18 cellular contexts compared by ENCODE assay signal in the genomic region with DNA sequence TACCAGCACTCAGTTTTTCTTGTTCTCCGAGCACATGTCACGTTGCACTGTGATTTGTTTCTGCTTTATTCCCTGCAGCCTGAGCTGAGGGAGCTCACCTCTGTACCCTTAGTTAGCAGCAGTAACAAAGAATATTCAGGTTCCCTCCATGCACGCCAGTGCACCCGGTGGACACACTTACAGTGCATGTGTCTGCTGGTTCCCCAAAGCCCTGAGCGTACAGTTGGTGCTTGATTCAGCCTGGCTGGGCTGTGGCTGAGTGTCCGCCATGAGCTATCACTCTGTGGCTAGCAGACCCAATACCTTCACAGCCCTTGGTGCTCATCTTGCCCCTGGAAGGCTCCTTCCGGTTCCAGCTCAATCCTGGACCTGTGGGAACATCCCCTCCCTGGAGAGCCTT.
DNase-seq lines count a peak whose midpoint lies in the region; ATAC-seq and TF ChIP-seq lines count a peak whose summit lies in the region.
"Had no signal": no experiment of that assay in that cellular context is flagged by ENCODE, and none has a peak within 500 bp of the region (broad histone marks: within the 10 kb centered on the region; RNA-seq: fewer than 3 reads in every experiment).

No MANE protein-coding gene starts in this region.

- no peaks in the 10 kb centered on the region for H3K79me2 ChIP-seq in KMS-11 (ENCODE audit: insufficient read depth, low read depth)

- H3K9me3 Mint-ChIP-seq in activated naive CD8-positive, alpha-beta T cell treated with anti-CD3 and anti-CD28 coated beads, Interleukin-2, amount 10 ng/mL, durations not matched to agents 7 days and 5 days, result no peaks in the 10 kb centered on the region
- H3K9me3 Mint-ChIP-seq in activated naive CD8-positive, alpha-beta T cell treated with anti-CD3 and anti-CD28 coated beads for 36 hours, result no peaks in the 10 kb centered on the region
- H3K9me3 Mint-ChIP-seq in stimulated activated effector memory CD8-positive, alpha-beta T cell treated with anti-CD3 and anti-CD28 coated beads, Interleukin-12 subunit alpha, Interleukin-12 subunit beta, amount 100 ng/mL, for 72 hours, result no peaks in the 10 kb centered on the region
- H3K9me3 Mint-ChIP-seq: activated naive CD4-positive, alpha-beta T cell treated with anti-CD3 and anti-CD28 coated beads, Interleukin-2, amount 10 ng/mL, durations not matched to agents 7 days and 5 days; central memory CD8-positive, alpha-beta T cell had no signal

- H3K27ac Mint-ChIP-seq in activated naive CD8-positive, alpha-beta T cell treated with anti-CD3 and anti-CD28 coated beads, Interleukin-2, amount 10 ng/mL, durations not matched to agents 7 days and 5 days, result peak overlapping the region; percentile 32
- H3K27ac Mint-ChIP-seq in activated naive CD8-positive, alpha-beta T cell treated with anti-CD3 and anti-CD28 coated beads for 36 hours, result no peak overlapping the region
- H3K27ac Mint-ChIP-seq in stimulated activated effector memory CD8-positive, alpha-beta T cell treated with anti-CD3 and anti-CD28 coated beads, Interleukin-12 subunit alpha, Interleukin-12 subunit beta, amount 100 ng/mL, for 72 hours, result peak overlapping the region; percentile 51
- H3K27ac Mint-ChIP-seq: activated naive CD4-positive, alpha-beta T cell treated with anti-CD3 and anti-CD28 coated beads, Interleukin-2, amount 10 ng/mL, durations not matched to agents 7 days and 5 days had no signal

- peaks cover 59% of the 10 kb centered on the region for H3K4me1 ChIP-seq in KMS-11 (ENCODE audit: low read depth, poor library complexity, severe bottlenecking)

- TF ChIP-seq CTCF in KMS-11 (conservative IDR thresholded peaks at IDR 0.05; ENCODE audit: low read depth, low read length), result no peak

- no peaks in the 10 kb centered on the region for H3K27me3 Mint-ChIP-seq in activated naive CD8-positive, alpha-beta T cell treated with anti-CD3 and anti-CD28 coated beads, Interleukin-2, amount 10 ng/mL, durations not matched to agents 7 days and 5 days
- no peaks in the 10 kb centered on the region for H3K27me3 Mint-ChIP-seq in activated naive CD8-positive, alpha-beta T cell treated with anti-CD3 and anti-CD28 coated beads for 36 hours
- H3K27me3 Mint-ChIP-seq: central memory CD8-positive, alpha-beta T cell had no signal

- no peaks in the 10 kb centered on the region for H3K27me3 ChIP-seq in KMS-11 (ENCODE audit: insufficient read depth, low read depth)

- no peaks in the 10 kb centered on the region for H3K36me3 ChIP-seq in KMS-11 (ENCODE audit: insufficient read depth)

- DNase-seq in activated naive CD8-positive, alpha-beta T cell treated with anti-CD3 and anti-CD28 coated beads, Interleukin-2, amount 10 ng/mL, durations not matched to agents 7 days and 5 days, result no peak
- DNase-seq in activated naive CD8-positive, alpha-beta T cell treated with anti-CD3 and anti-CD28 coated beads for 36 hours, result no peak
- DNase-seq in epithelial cell of prostate (ENCODE audit: low read depth, low spot score), result no peak
- DNase-seq in stimulated activated effector memory CD8-positive, alpha-beta T cell treated with anti-CD3 and anti-CD28 coated beads, Interleukin-12 subunit alpha, Interleukin-12 subunit beta, amount 100 ng/mL, for 72 hours (ENCODE audit: low spot score in 2 of 2), result no peak
- no peak for DNase-seq in NCI-H226
- DNase-seq: activated CD4-positive, alpha-beta T cell treated with anti-CD3 and anti-CD28 coated beads for 4 hours; activated naive CD4-positive, alpha-beta T cell treated with anti-CD3 and anti-CD28 coated beads, Interleukin-2, amount 10 ng/mL, durations not matched to agents 7 days and 5 days; EL; mesenchymal stem cell; NCI-H524 treated with DMSO at 0.1 percent for 48 hours; occipital lobe; stimulated activated CD4-positive, alpha-beta T cell treated with anti-CD3 and anti-CD28 coated beads, Interleukin-2, amount 100 ng/mL, for 24 hours had no signal

- POLR2A ChIA-PET in activated naive CD8-positive, alpha-beta T cell treated with anti-CD3 and anti-CD28 coated beads, Interleukin-2, amount 10 ng/mL, durations not matched to agents 7 days and 5 days (lab: Charles Lee), result interaction anchor here (0.9 kb wide), 1 partner anchor 49 kb away, joined by 5 read pairs; no protein-coding TSS in a partner anchor

- H4K20me1 ChIP-seq in KMS-11 (ENCODE audit: insufficient read depth), result no peaks in the 10 kb centered on the region

- H3K27ac ChIP-seq in KMS-11 (peak overlapping the region; percentile 50; the same call in 1 of the 2 replicates), epithelial cell of prostate (peak overlapping the region; percentile 44)
- H3K27ac ChIP-seq: C4-2B had no signal

- H3K9ac ChIP-seq in KMS-11, result no peak overlapping the region

- no peak overlapping the region for H3K4me3 Mint-ChIP-seq in activated naive CD8-positive, alpha-beta T cell treated with anti-CD3 and anti-CD28 coated beads, Interleukin-2, amount 10 ng/mL, durations not matched to agents 7 days and 5 days
- H3K4me3 Mint-ChIP-seq in activated naive CD8-positive, alpha-beta T cell treated with anti-CD3 and anti-CD28 coated beads for 36 hours, result no peak overlapping the region
- H3K4me3 Mint-ChIP-seq in stimulated activated effector memory CD8-positive, alpha-beta T cell treated with anti-CD3 and anti-CD28 coated beads, Interleukin-12 subunit alpha, Interleukin-12 subunit beta, amount 100 ng/mL, for 72 hours, result no peak overlapping the region
- H3K4me3 Mint-ChIP-seq: activated naive CD4-positive, alpha-beta T cell treated with anti-CD3 and anti-CD28 coated beads, Interleukin-2, amount 10 ng/mL, durations not matched to agents 7 days and 5 days; central memory CD8-positive, alpha-beta T cell had no signal

- H3K4me1 Mint-ChIP-seq in activated naive CD8-positive, alpha-beta T cell treated with anti-CD3 and anti-CD28 coated beads, Interleukin-2, amount 10 ng/mL, durations not matched to agents 7 days and 5 days, result peaks cover 49% of the 10 kb centered on the region
- peaks cover 39% of the 10 kb centered on the region for H3K4me1 Mint-ChIP-seq in activated naive CD8-positive, alpha-beta T cell treated with anti-CD3 and anti-CD28 coated beads for 36 hours
- H3K4me1 Mint-ChIP-seq in stimulated activated effector memory CD8-positive, alpha-beta T cell treated with anti-CD3 and anti-CD28 coated beads, Interleukin-12 subunit alpha, Interleukin-12 subunit beta, amount 100 ng/mL, for 72 hours, result peaks cover 45% of the 10 kb centered on the region

- peak overlapping the region; percentile 98 for H3K4me2 ChIP-seq in KMS-11
- H3K4me2 ChIP-seq: smooth muscle cell had no signal

- no peak overlapping the region for H2AFZ ChIP-seq in KMS-11 (ENCODE audit: low read depth)

- ATAC-seq in activated naive CD8-positive, alpha-beta T cell treated with anti-CD3 and anti-CD28 coated beads, Interleukin-2, amount 10 ng/mL, durations not matched to agents 7 days and 5 days (ENCODE audit: low read depth), result no peak
- ATAC-seq in stimulated activated effector memory CD8-positive, alpha-beta T cell treated with anti-CD3 and anti-CD28 coated beads, Interleukin-12 subunit alpha, Interleukin-12 subunit beta, amount 100 ng/mL, for 72 hours, result no peak
- ATAC-seq in GM21381 (IDR thresholded peaks at IDR 0.05; ENCODE audit: unreplicated experiment), result no peak
- ATAC-seq: SK-N-SH treated with all-trans-retinoic acid at 6 μM for 48 hours had no signal

- peaks cover 37% of the 10 kb centered on the region for H3K36me3 Mint-ChIP-seq in activated naive CD8-positive, alpha-beta T cell treated with anti-CD3 and anti-CD28 coated beads, Interleukin-2, amount 10 ng/mL, durations not matched to agents 7 days and 5 days
- peaks cover 8% of the 10 kb centered on the region for H3K36me3 Mint-ChIP-seq in activated naive CD8-positive, alpha-beta T cell treated with anti-CD3 and anti-CD28 coated beads for 36 hours
- H3K36me3 Mint-ChIP-seq in stimulated activated effector memory CD8-positive, alpha-beta T cell treated with anti-CD3 and anti-CD28 coated beads, Interleukin-12 subunit alpha, Interleukin-12 subunit beta, amount 100 ng/mL, for 72 hours, result peaks cover 6% of the 10 kb centered on the region
- H3K36me3 Mint-ChIP-seq: activated naive CD4-positive, alpha-beta T cell treated with anti-CD3 and anti-CD28 coated beads, Interleukin-2, amount 10 ng/mL, durations not matched to agents 7 days and 5 days had no signal

- no peak overlapping the region for H3K4me3 ChIP-seq in KMS-11 (IDR thresholded peaks at IDR 0.05; ENCODE audit: insufficient read depth, low read depth, low read length)
- H3K4me3 ChIP-seq: smooth muscle cell had no signal
